In genomic region chr15:99057697-99058420, GRCh38 we compare ENCODE assay signal across 12 cellular contexts. TPM values are rescaled to one million over a fixed set of nuclear protein-coding genes. Genes with fewer than 3 reads are reported as not detected.
DNase-seq lines count a peak whose midpoint lies in the region; FAIRE-seq and TF ChIP-seq lines count a peak whose summit lies in the region.
"Had no signal": no experiment of that assay in that cellular context is flagged by ENCODE, and none has a peak within 500 bp of the region (broad histone marks: within the 10 kb centered on the region; RNA-seq: fewer than 3 reads in every experiment).

No MANE protein-coding gene starts in this region.

- H3K79me2 ChIP-seq in astrocyte (ENCODE audit: insufficient read depth, low read length) (no peaks in the 10 kb centered on the region), mesendoderm (ENCODE audit: control insufficient read depth, insufficient read depth, low read length) (no peaks in the 10 kb centered on the region)

- no peak overlapping the region for H3K4ac ChIP-seq in mesendoderm (ENCODE audit: low read depth, low read length)

- no peak overlapping the region for H3K18ac ChIP-seq in mesendoderm (ENCODE audit: low read length)

- no CpG with 5 or more reads among the region's 20 CpGs for WGBS in mesendoderm (ENCODE audit: extremely low coverage, insufficient coverage, low lambda C conversion rate)

- H3K9me3 ChIP-seq in astrocyte (ENCODE audit: insufficient read depth, low read depth, low read length) = no peaks in the 10 kb centered on the region
- no peaks in the 10 kb centered on the region for H3K9me3 ChIP-seq in vagina
- no peaks in the 10 kb centered on the region for H3K9me3 ChIP-seq in colonic mucosa
- H3K9me3 ChIP-seq: body of pancreas had no signal

- H2BK15ac ChIP-seq in mesendoderm (replicated peaks; ENCODE audit: low read depth) = no peak overlapping the region

- H3K4me2 ChIP-seq in astrocyte (ENCODE audit: low read length) (peak overlapping the region; percentile 88), mesendoderm (ENCODE audit: low read length) (no peak overlapping the region)

- peak overlapping the region; percentile 25 for H3K56ac ChIP-seq in mesendoderm (ENCODE audit: low read length)

- H3K36me3 Mint-ChIP-seq in activated naive CD4-positive, alpha-beta T cell treated with anti-CD3 and anti-CD28 coated beads, Interleukin-2, amount 10 ng/mL, durations not matched to agents 7 days and 5 days = no peaks in the 10 kb centered on the region
- no peaks in the 10 kb centered on the region for H3K36me3 Mint-ChIP-seq in astrocyte (ENCODE audit: low read depth, unreplicated experiment)

- H3K23ac ChIP-seq in mesendoderm (ENCODE audit: low read length) = peak overlapping the region; percentile 9

- no peak for DNase-seq in activated naive CD4-positive, alpha-beta T cell treated with anti-CD3 and anti-CD28 coated beads, Interleukin-2, amount 10 ng/mL, durations not matched to agents 7 days and 5 days
- DNase-seq in activated naive CD4-positive, alpha-beta T cell treated with Interleukin-2 at 50 U/mL for 16 hours = no peak
- DNase-seq in astrocyte (ENCODE audit: low read depth) (no peak), mesendoderm (no peak), vagina (ENCODE audit: extremely low spot score in 2 of 2) (no peak), amniotic stem cell (lab: John Stamatoyannopoulos, UW) (no peak), colonic mucosa (no peak), dedifferentiated amniotic fluid mesenchymal stem cell (ENCODE audit: extremely low spot score) (no peak)

- H2AK5ac ChIP-seq in mesendoderm (ENCODE audit: low read length) = no peak overlapping the region

- no peak overlapping the region for H4K8ac ChIP-seq in mesendoderm (ENCODE audit: low read depth, low read length)

- H3K4me3 ChIP-seq in astrocyte (ENCODE audit: insufficient read depth, low read depth, low read length) (no peak overlapping the region), mesendoderm (ENCODE audit: low read length) (no peak overlapping the region), vagina (peak overlapping the region in 1 of 2 donors; percentile 69), colonic mucosa (no peak overlapping the region)
- H3K4me3 ChIP-seq: body of pancreas had no signal

- peaks cover 56% of the 10 kb centered on the region for H3K27me3 Mint-ChIP-seq in activated naive CD4-positive, alpha-beta T cell treated with anti-CD3 and anti-CD28 coated beads, Interleukin-2, amount 10 ng/mL, durations not matched to agents 7 days and 5 days
- H3K27me3 Mint-ChIP-seq in astrocyte (ENCODE audit: low read depth, unreplicated experiment) = peaks cover 6% of the 10 kb centered on the region

- intact Hi-C loops in vagina (cut with DNase I) = loop anchor here (10.0 kb wide), 1 partner anchor 403 kb away; no protein-coding TSS in a partner anchor
- intact Hi-C loops in colonic mucosa (cut with DNase I) = no loop called here

- TF ChIP-seq CTCF in astrocyte (IDR thresholded peaks at IDR 0.05; ENCODE audit: insufficient read depth, low read depth, low read length) = no peak
- TF ChIP-seq CTCF in vagina (IDR thresholded peaks at IDR 0.05) = no peak
- TF ChIP-seq CTCF in colonic mucosa (IDR thresholded peaks at IDR 0.05) = no peak

- no peak for FAIRE-seq in astrocyte (lab: Jason Lieb, UNC)
- FAIRE-seq: D721Med had no signal

- H3K9ac ChIP-seq in astrocyte (ENCODE audit: low read length) (no peak overlapping the region), mesendoderm (ENCODE audit: low read length) (no peak overlapping the region), colonic mucosa (ENCODE audit: low read depth in 2 of 2, low read length in 2 of 2) (peak overlapping the region in 1 of 2 donors; percentile 24)

- H4K5ac ChIP-seq in mesendoderm (ENCODE audit: low read length) = no peak overlapping the region

- H3K36me3 ChIP-seq in astrocyte (ENCODE audit: insufficient read depth, low read length) = no peaks in the 10 kb centered on the region
- H3K36me3 ChIP-seq in mesendoderm (ENCODE audit: control insufficient read depth, insufficient read depth, low read length) = no peaks in the 10 kb centered on the region
- H3K36me3 ChIP-seq in vagina = no peaks in the 10 kb centered on the region
- no peaks in the 10 kb centered on the region for H3K36me3 ChIP-seq in colonic mucosa

- no peak overlapping the region for H3K27ac Mint-ChIP-seq in activated naive CD4-positive, alpha-beta T cell treated with anti-CD3 and anti-CD28 coated beads, Interleukin-2, amount 10 ng/mL, durations not matched to agents 7 days and 5 days
- peak overlapping the region; percentile 89 for H3K27ac Mint-ChIP-seq in astrocyte (ENCODE audit: unreplicated experiment)

- peak overlapping the region; percentile 33 for H3K4me3 Mint-ChIP-seq in activated naive CD4-positive, alpha-beta T cell treated with anti-CD3 and anti-CD28 coated beads, Interleukin-2, amount 10 ng/mL, durations not matched to agents 7 days and 5 days
- no peak overlapping the region for H3K4me3 Mint-ChIP-seq in astrocyte (ENCODE audit: unreplicated experiment)

- H3K27me3 ChIP-seq in astrocyte (ENCODE audit: insufficient read depth, low read length) (peaks cover 3% of the 10 kb centered on the region), mesendoderm (ENCODE audit: insufficient read depth, low read length, poor library complexity) (no peaks in the 10 kb centered on the region), vagina (no peaks in the 10 kb centered on the region), colonic mucosa (peaks cover 14% of the 10 kb centered on the region)
- H3K27me3 ChIP-seq: body of pancreas had no signal

- H2BK120ac ChIP-seq in mesendoderm (ENCODE audit: low read depth, low read length) = no peak overlapping the region

- H3K4me1 ChIP-seq in astrocyte (ENCODE audit: insufficient read depth, low read length) (peaks cover 7% of the 10 kb centered on the region), mesendoderm (ENCODE audit: control insufficient read depth, low read depth, low read length) (peaks cover 3% of the 10 kb centered on the region), vagina (peaks cover 3% of the 10 kb centered on the region), colonic mucosa (no peaks in the 10 kb centered on the region)

- peaks cover 12% of the 10 kb centered on the region for H3K4me1 Mint-ChIP-seq in activated naive CD4-positive, alpha-beta T cell treated with anti-CD3 and anti-CD28 coated beads, Interleukin-2, amount 10 ng/mL, durations not matched to agents 7 days and 5 days
- H3K4me1 Mint-ChIP-seq in astrocyte (ENCODE audit: low read depth, unreplicated experiment) = no peaks in the 10 kb centered on the region

- CTCF ChIA-PET in activated naive CD4-positive, alpha-beta T cell treated with anti-CD3 and anti-CD28 coated beads, Interleukin-2, amount 10 ng/mL, durations not matched to agents 7 days and 5 days (lab: Charles Lee) = interaction anchor here (1.0 to 2.4 kb wide), 4 partner anchors 16 to 398 kb away, joined by 3 to 6 read pairs (median 5); no protein-coding TSS in a partner anchor

- no peak overlapping the region for H2BK5ac ChIP-seq in mesendoderm (ENCODE audit: low read length)

- no peaks in the 10 kb centered on the region for H3K9me3 Mint-ChIP-seq in activated naive CD4-positive, alpha-beta T cell treated with anti-CD3 and anti-CD28 coated beads, Interleukin-2, amount 10 ng/mL, durations not matched to agents 7 days and 5 days
- peaks cover 2% of the 10 kb centered on the region for H3K9me3 Mint-ChIP-seq in astrocyte (ENCODE audit: unreplicated experiment)

- TF ChIP-seq POLR2A in vagina (IDR thresholded peaks at IDR 0.05) = no peak

- H4K20me1 ChIP-seq in astrocyte (ENCODE audit: insufficient read depth, low read length) = no peaks in the 10 kb centered on the region

- no peaks in the 10 kb centered on the region for H3K79me1 ChIP-seq in mesendoderm (ENCODE audit: low read length)

- no peak overlapping the region for H2AFZ ChIP-seq in astrocyte (ENCODE audit: low read depth, low read length)

- H3K27ac ChIP-seq in astrocyte (ENCODE audit: low read depth, low read length) (no peak overlapping the region), mesendoderm (ENCODE audit: low read depth, low read length) (no peak overlapping the region), vagina (peak overlapping the region; percentile 63), colonic mucosa (no peak overlapping the region)
- H3K27ac ChIP-seq: body of pancreas had no signal

RNA-seq across cellular contexts. Expression of gene SYNM, which starts 47.0 kb away (rescaled TPM):
- total RNA-seq in astrocyte (9.7 and 10.1 TPM in 2 replicates), vagina (62.6 TPM), colonic mucosa (100 to 1,000 TPM in 1 of 2 donors, 1 to 10 TPM in 1; 3.3 to 108 TPM)
- 1.8 TPM for polyA plus RNA-seq in mesendoderm (2013, experiment 1 of 2)
- polyA plus RNA-seq in mesendoderm (2013, experiment 2 of 2) = 1.8 TPM

RNA-seq across cellular contexts. Expression of gene PGPEP1L, which starts 50.3 kb away (rescaled TPM):
- total RNA-seq in astrocyte (not detected in 2 replicates), vagina (not detected), colonic mucosa (not detected)
- 0.07 TPM for polyA plus RNA-seq in mesendoderm (2013, experiment 1 of 2)
- 0.06 TPM for polyA plus RNA-seq in mesendoderm (2013, experiment 2 of 2)
- total RNA-seq: body of pancreas, LHCN-M2, liver had no signal
- polyA plus RNA-seq: liver had no signal
